In genomic region chr5:158910782-158911692, GRCh38 we compare ENCODE assay signal across 9 cellular contexts.
DNase-seq lines count a peak whose midpoint lies in the region; ATAC-seq and TF ChIP-seq lines count a peak whose summit lies in the region.
"Had no signal": no experiment of that assay in that cellular context is flagged by ENCODE, and none has a peak within 500 bp of the region (broad histone marks: within the 10 kb centered on the region; RNA-seq: fewer than 3 reads in every experiment).

No MANE protein-coding gene starts in this region.

- intact Hi-C loops in esophagus squamous epithelium (cut with DNase I), result no loop called here

- no peak for TF ChIP-seq POLR2A in esophagus squamous epithelium (IDR thresholded peaks at IDR 0.05)

- TF ChIP-seq CTCF in fibroblast of the aortic adventitia (IDR thresholded peaks at IDR 0.05; ENCODE audit: insufficient read depth, low read length) (no peak), esophagus squamous epithelium (IDR thresholded peaks at IDR 0.05) (no peak)

- WGBS in esophagus squamous epithelium, 2 donors, result 58 to 63% methylated on average over 6 of the region's 6 CpGs

- peak; percentile 59 for DNase-seq in fibroblast of the aortic adventitia (ENCODE audit: low read depth)
- DNase-seq in DMS 273 (lab: John Stamatoyannopoulos, UW; ENCODE audit: unreplicated experiment), result no peak
- no peak for DNase-seq in activated CD4-positive, alpha-beta T cell treated with anti-CD3 and anti-CD28 coated beads for 4 hours
- no peak for DNase-seq in iPS-NIHi7 (ENCODE audit: extremely low spot score)
- no peak for DNase-seq in esophagus squamous epithelium (lab: John Stamatoyannopoulos, UW)
- DNase-seq: activated naive CD4-positive, alpha-beta T cell had no signal

- no peaks in the 10 kb centered on the region for H3K36me3 ChIP-seq in esophagus squamous epithelium

- no peaks in the 10 kb centered on the region for H3K9me3 ChIP-seq in esophagus squamous epithelium

- H3K4me1 ChIP-seq in esophagus squamous epithelium, result peaks cover 0 to 7% (median 0%) of the 10 kb centered on the region in 3 donors

- ATAC-seq in GM18517 (IDR thresholded peaks at IDR 0.05; ENCODE audit: unreplicated experiment) (peak; percentile 79), GM21447 (IDR thresholded peaks at IDR 0.05; ENCODE audit: unreplicated experiment) (peak; percentile 82), HG03280 (IDR thresholded peaks at IDR 0.05; ENCODE audit: unreplicated experiment) (peak; percentile 69)

- H3K27me3 ChIP-seq in esophagus squamous epithelium, result no peaks in the 10 kb centered on the region

- no peak overlapping the region for H3K4me3 ChIP-seq in fibroblast of the aortic adventitia (ENCODE audit: low read depth, low read length)
- H3K4me3 ChIP-seq in esophagus squamous epithelium, result no peak overlapping the region

- no peak overlapping the region for H3K27ac ChIP-seq in esophagus squamous epithelium
